ENCODE assay signal across 23 cellular contexts in the genomic region with DNA sequence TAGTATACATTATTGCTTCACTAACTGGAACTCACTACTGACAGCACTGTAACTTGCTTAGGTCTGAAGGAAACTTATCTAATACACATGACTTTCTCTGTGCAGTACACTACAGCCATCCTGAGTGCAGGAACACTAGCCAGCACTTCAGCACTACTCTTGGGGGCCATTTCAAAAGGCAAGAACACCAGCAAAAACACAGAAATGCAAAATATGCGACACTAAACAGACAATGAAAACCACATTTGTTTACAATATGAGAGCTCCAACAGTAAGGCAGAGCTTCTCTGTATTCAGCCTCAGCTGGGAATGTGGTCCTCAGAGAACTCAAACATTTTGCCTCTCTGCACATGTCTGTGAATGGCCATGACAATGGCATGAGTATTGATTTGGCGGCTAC.
"Had no signal": no experiment of that assay in that cellular context is flagged by ENCODE, and none has a peak within 500 bp of the region (broad histone marks: within the 10 kb centered on the region; RNA-seq: fewer than 3 reads in every experiment).

No MANE protein-coding gene starts in this region.

- H3K4me3 ChIP-seq: ascending aorta, coronary artery, esophagus muscularis mucosa, heart left ventricle, ovary, prostate gland, spleen, tibial artery had no signal

- FAIRE-seq: bronchial epithelial cell had no signal

- H3K4me3 Mint-ChIP-seq: activated CD4-positive, alpha-beta T cell treated with anti-CD3 and anti-CD28 coated beads, Interleukin-2, amount 10 ng/mL, durations not matched to agents 24 days and 14 days; activated CD8-positive, alpha-beta memory T cell treated with anti-CD3 and anti-CD28 coated beads, Interleukin-2, amount 10 ng/mL, durations not matched to agents 7 days and 5 days; activated CD8-positive, alpha-beta T cell treated with anti-CD3 and anti-CD28 coated beads for 36 hours; activated naive CD4-positive, alpha-beta T cell treated with anti-CD3 and anti-CD28 coated beads, Interleukin-2, amount 10 ng/mL, durations not matched to agents 7 days and 5 days; nephron; T-helper 1 cell treated with Interleukin-12 subunit alpha and Interleukin-12 subunit beta and Interleukin-4 antibody, amounts not matched to agents 30 μg/mL and 1 μg/mL, for 36 hours had no signal

- H3K27ac Mint-ChIP-seq: activated CD4-positive, alpha-beta T cell treated with anti-CD3 and anti-CD28 coated beads, Interleukin-2, amount 10 ng/mL, durations not matched to agents 24 days and 14 days; activated CD8-positive, alpha-beta memory T cell treated with anti-CD3 and anti-CD28 coated beads, Interleukin-2, amount 10 ng/mL, durations not matched to agents 7 days and 5 days; activated CD8-positive, alpha-beta T cell treated with anti-CD3 and anti-CD28 coated beads for 36 hours; activated naive CD4-positive, alpha-beta T cell treated with anti-CD3 and anti-CD28 coated beads, Interleukin-2, amount 10 ng/mL, durations not matched to agents 7 days and 5 days; nephron; T-helper 1 cell treated with Interleukin-12 subunit alpha and Interleukin-12 subunit beta and Interleukin-4 antibody, amounts not matched to agents 30 μg/mL and 1 μg/mL, for 36 hours had no signal

- H3K27me3 Mint-ChIP-seq: activated CD8-positive, alpha-beta memory T cell treated with anti-CD3 and anti-CD28 coated beads, Interleukin-2, amount 10 ng/mL, durations not matched to agents 7 days and 5 days; activated CD8-positive, alpha-beta T cell treated with anti-CD3 and anti-CD28 coated beads for 36 hours; activated naive CD4-positive, alpha-beta T cell treated with anti-CD3 and anti-CD28 coated beads, Interleukin-2, amount 10 ng/mL, durations not matched to agents 7 days and 5 days had no signal

- H3K4me1 Mint-ChIP-seq: activated CD4-positive, alpha-beta T cell treated with anti-CD3 and anti-CD28 coated beads, Interleukin-2, amount 10 ng/mL, durations not matched to agents 24 days and 14 days; activated CD8-positive, alpha-beta memory T cell treated with anti-CD3 and anti-CD28 coated beads, Interleukin-2, amount 10 ng/mL, durations not matched to agents 7 days and 5 days; activated naive CD4-positive, alpha-beta T cell treated with anti-CD3 and anti-CD28 coated beads, Interleukin-2, amount 10 ng/mL, durations not matched to agents 7 days and 5 days; nephron had no signal

- H3K27me3 ChIP-seq: ascending aorta, esophagus muscularis mucosa, neutrophil, ovary, spleen, tibial artery had no signal

- H3K36me3 ChIP-seq: ascending aorta, esophagus muscularis mucosa, heart left ventricle, neutrophil, ovary, prostate gland, spleen, tibial artery had no signal

- ATAC-seq: activated CD4-positive, CD25-positive, alpha-beta regulatory T cell treated with anti-CD3 and anti-CD28 coated beads, Interleukin-2, amount 50 U/mL, for 24 hours; activated CD8-positive, alpha-beta memory T cell treated with anti-CD3 and anti-CD28 coated beads, Interleukin-2, amount 10 ng/mL, durations not matched to agents 7 days and 5 days; activated CD8-positive, alpha-beta T cell treated with anti-CD3 and anti-CD28 coated beads for 36 hours; heart left ventricle; left cardiac atrium had no signal

- H3K36me3 Mint-ChIP-seq: activated CD8-positive, alpha-beta memory T cell treated with anti-CD3 and anti-CD28 coated beads, Interleukin-2, amount 10 ng/mL, durations not matched to agents 7 days and 5 days; activated naive CD4-positive, alpha-beta T cell treated with anti-CD3 and anti-CD28 coated beads, Interleukin-2, amount 10 ng/mL, durations not matched to agents 7 days and 5 days had no signal

- H3K9me3 Mint-ChIP-seq: activated CD4-positive, alpha-beta T cell treated with anti-CD3 and anti-CD28 coated beads, Interleukin-2, amount 10 ng/mL, durations not matched to agents 24 days and 14 days; activated CD8-positive, alpha-beta T cell treated with anti-CD3 and anti-CD28 coated beads for 36 hours; activated naive CD4-positive, alpha-beta T cell treated with anti-CD3 and anti-CD28 coated beads, Interleukin-2, amount 10 ng/mL, durations not matched to agents 7 days and 5 days; T-helper 1 cell treated with Interleukin-12 subunit alpha and Interleukin-12 subunit beta and Interleukin-4 antibody, amounts not matched to agents 30 μg/mL and 1 μg/mL, for 36 hours had no signal

- DNase-seq: activated CD4-positive, alpha-beta T cell treated with anti-CD3 and anti-CD28 coated beads, Interleukin-2, amount 10 ng/mL, durations not matched to agents 24 days and 14 days; activated CD8-positive, alpha-beta memory T cell treated with anti-CD3 and anti-CD28 coated beads, Interleukin-2, amount 10 ng/mL, durations not matched to agents 7 days and 5 days; activated CD8-positive, alpha-beta T cell treated with anti-CD3 and anti-CD28 coated beads for 36 hours; activated effector memory CD4-positive, alpha-beta T cell treated with anti-CD3 and anti-CD28 coated beads, Interleukin-2, amount 50 U/mL, for 16 hours; activated naive CD4-positive, alpha-beta T cell treated with anti-CD3 and anti-CD28 coated beads, Interleukin-2, amount 10 ng/mL, durations not matched to agents 7 days and 5 days; activated T-cell treated with anti-CD3 and anti-CD28 coated beads for 4 hours; heart left ventricle; islet precursor cell; left cardiac atrium; ovary; spleen; stimulated activated CD4-positive, alpha-beta T cell treated with anti-CD3 and anti-CD28 coated beads, Interleukin-4, amount 100 ng/mL, for 24 hours; stimulated activated naive CD4-positive, alpha-beta T cell treated with Interleukin-2 at 50 U/mL for 16 hours; tibial artery had no signal
